8 cellular contexts compared by ENCODE assay signal in genomic region chr19:4968462-4969291, GRCh38. TPM values are rescaled to one million over a fixed set of nuclear protein-coding genes. Genes with fewer than 3 reads are reported as not detected.
DNase-seq lines count a peak whose midpoint lies in the region; ATAC-seq and TF ChIP-seq lines count a peak whose summit lies in the region.

KDM4B (plus strand) TSS chr19:4969113; CDS start chr19:5032891, 63,778 bp downstream.

- H3K36me3 ChIP-seq in gastroesophageal sphincter: no peaks in the 10 kb centered on the region
- H3K36me3 ChIP-seq in suprapubic skin: no peaks in the 10 kb centered on the region

- H3K9me3 ChIP-seq in gastroesophageal sphincter: no peaks in the 10 kb centered on the region
- H3K9me3 ChIP-seq in suprapubic skin: no peaks in the 10 kb centered on the region

- H3K9me3 Mint-ChIP-seq in activated naive CD4-positive, alpha-beta T cell treated with anti-CD3 and anti-CD28 coated beads for 36 hours: no peaks in the 10 kb centered on the region

- peaks cover 30% of the 10 kb centered on the region for H3K4me1 Mint-ChIP-seq in activated naive CD4-positive, alpha-beta T cell treated with anti-CD3 and anti-CD28 coated beads for 36 hours (ENCODE audit: low read depth)

- TF ChIP-seq CTCF in HFF-Myc (IDR thresholded peaks at IDR 0.05; ENCODE audit: low read depth, low read length, missing control alignments) (no peak), gastroesophageal sphincter (IDR thresholded peaks at IDR 0.05) (no peak), suprapubic skin (IDR thresholded peaks at IDR 0.05) (no peak)

- WGBS in gastroesophageal sphincter (ENCODE audit: low coverage in 1 of 2), 2 donors: 0 to 4% methylated on average over 3 to 4 of the region's 96 CpGs
- whole genome bisulfite sequencing in suprapubic skin: under 1% methylated on average over 55 of the region's 96 CpGs

- no peak for TF ChIP-seq EP300 in gastroesophageal sphincter (IDR thresholded peaks at IDR 0.05)
- TF ChIP-seq EP300 in suprapubic skin (IDR thresholded peaks at IDR 0.05): no peak

- H3K36me3 Mint-ChIP-seq in activated naive CD4-positive, alpha-beta T cell treated with anti-CD3 and anti-CD28 coated beads for 36 hours (ENCODE audit: low read depth): peaks cover 10% of the 10 kb centered on the region

- peaks cover 3 to 48% (median 22%) of the 10 kb centered on the region in 3 donors for H3K4me1 ChIP-seq in gastroesophageal sphincter
- H3K4me1 ChIP-seq in suprapubic skin: peaks cover 48% of the 10 kb centered on the region

- DNase-seq in GM03348 (ENCODE audit: low spot score) (peak; percentile 100), HFF-Myc (ENCODE audit: extremely low read depth, low read depth) (peak; percentile 93), NAMALWA (ENCODE audit: low spot score) (peak; percentile 99), SK-N-DZ (ENCODE audit: low spot score) (peak; percentile 99), nucleus accumbens (lab: John Stamatoyannopoulos, UW) (peak; percentile 85 to 100 (median 99)), suprapubic skin (ENCODE audit: low spot score in 2 of 2) (peak; percentile 99 to 100)
- peak; percentile 98 for DNase-seq in activated naive CD4-positive, alpha-beta T cell treated with anti-CD3 and anti-CD28 coated beads for 36 hours

- H3K27me3 Mint-ChIP-seq in activated naive CD4-positive, alpha-beta T cell treated with anti-CD3 and anti-CD28 coated beads for 36 hours (ENCODE audit: low read depth): no peaks in the 10 kb centered on the region

- CTCF ChIA-PET in activated naive CD4-positive, alpha-beta T cell treated with anti-CD3 and anti-CD28 coated beads for 36 hours (lab: Charles Lee): interaction anchor here (0.6 to 4.0 kb wide), 5 partner anchors 17 to 159 kb away, joined by 3 to 16 read pairs (median 5); no protein-coding TSS in a partner anchor

- H3K4me3 Mint-ChIP-seq in activated naive CD4-positive, alpha-beta T cell treated with anti-CD3 and anti-CD28 coated beads for 36 hours: peak within 1 kb of the TSS; percentile 88

- H3K27ac Mint-ChIP-seq in activated naive CD4-positive, alpha-beta T cell treated with anti-CD3 and anti-CD28 coated beads for 36 hours: peak within 1 kb of the TSS; percentile 75

- no peaks in the 10 kb centered on the region for H3K27me3 ChIP-seq in gastroesophageal sphincter
- H3K27me3 ChIP-seq in suprapubic skin: no peaks in the 10 kb centered on the region

- intact Hi-C loops in activated naive CD4-positive, alpha-beta T cell treated with anti-CD3 and anti-CD28 coated beads for 36 hours (cut with micrococcal nuclease): loop anchor here (1.0 kb wide), 3 partner anchors 56 to 712 kb away; partner anchors contain the start of genes MICOS13 and PLIN3

- H3K27ac ChIP-seq in gastroesophageal sphincter (peak within 1 kb of the TSS; percentile 58 to 87 (median 82)), suprapubic skin (peak within 1 kb of the TSS; percentile 62)

- peak; percentile 99 for TF ChIP-seq POLR2A in gastroesophageal sphincter (IDR thresholded peaks at IDR 0.05)
- TF ChIP-seq POLR2A in suprapubic skin (IDR thresholded peaks at IDR 0.05): peak; percentile 90 to 98

- ATAC-seq in gastroesophageal sphincter: peak; percentile 98

- H3K4me3 ChIP-seq in HFF-Myc (replicated peaks; ENCODE audit: low read depth, low read length) (peak within 1 kb of the TSS; percentile 79), gastroesophageal sphincter (peak within 1 kb of the TSS; percentile 74 to 89), suprapubic skin (peak within 1 kb of the TSS; percentile 61)

RNA-seq across cellular contexts. Expression of gene KDM4B, which starts in this region (rescaled TPM):
- polyA plus RNA-seq in SK-N-DZ (2014; cell fraction: cytosol; rRNA removed): 7.0 and 7.5 TPM in 2 replicates
- 8.3 and 11.3 TPM in 2 replicates for polyA plus RNA-seq in SK-N-DZ (2014; cell fraction: nucleus; rRNA removed)
- total RNA-seq in activated naive CD4-positive, alpha-beta T cell treated with anti-CD3 and anti-CD28 coated beads for 36 hours: 10 to 100 TPM; 10.5 to 12.7 TPM
- total RNA-seq in gastroesophageal sphincter (10 to 100 TPM; 29.2 to 43.8 (median 38.7) TPM), suprapubic skin (10 to 100 TPM; 34.2 to 82.7 (median 48.7) TPM)

Comparison
In these comparisons a context has a peak if more than half of its experiments do, and no peak if none do; other contexts are left out.
1. Peak in every context shown above with its lines: DNase-seq, ATAC-seq, H3K4me3 ChIP-seq and H3K27ac ChIP-seq.